Comparison of ENCODE assay signal across 18 cellular contexts in genomic region chr6:47371875-47372255, GRCh38.
A peak's percentile ranks its signal among the peaks of the same experiment; 100 is the strongest.
DNase-seq lines count a peak whose midpoint lies in the region; ATAC-seq and TF ChIP-seq lines count a peak whose summit lies in the region.
"Had no signal": no experiment of that assay in that cellular context is flagged by ENCODE, and none has a peak within 500 bp of the region (broad histone marks: within the 10 kb centered on the region; RNA-seq: fewer than 3 reads in every experiment).

No MANE protein-coding gene starts in this region.

- no peaks in the 10 kb centered on the region for H3K9me3 ChIP-seq in adipocyte (ENCODE audit: control insufficient read depth, low read length)
- H3K9me3 ChIP-seq: A549, BE2C had no signal

- H3K79me2 ChIP-seq in GM23338 (replicated peaks; ENCODE audit: insufficient read depth) = no peaks in the 10 kb centered on the region

- H3K4me1 Mint-ChIP-seq in GM23338 = peaks cover 11% of the 10 kb centered on the region
- no peaks in the 10 kb centered on the region for H3K4me1 Mint-ChIP-seq in stimulated activated effector memory CD8-positive, alpha-beta T cell treated with anti-CD3 and anti-CD28 coated beads, Interleukin-12 subunit alpha, Interleukin-12 subunit beta, amount 100 ng/mL, for 72 hours

- H3K36me3 Mint-ChIP-seq in GM23338 (ENCODE audit: low read depth) = no peaks in the 10 kb centered on the region; the same call in 2 of the 3 replicates
- no peaks in the 10 kb centered on the region for H3K36me3 Mint-ChIP-seq in stimulated activated effector memory CD8-positive, alpha-beta T cell treated with anti-CD3 and anti-CD28 coated beads, Interleukin-12 subunit alpha, Interleukin-12 subunit beta, amount 100 ng/mL, for 72 hours
- H3K36me3 Mint-ChIP-seq: CD8-positive, alpha-beta T cell had no signal

- H3K4me1 ChIP-seq in GM23338 (ENCODE audit: insufficient read depth) = peaks cover 9% of the 10 kb centered on the region; the same call in 1 of the 2 replicates
- H3K4me1 ChIP-seq in adipocyte (ENCODE audit: control insufficient read depth, insufficient read depth, low read length) = peaks cover 16% of the 10 kb centered on the region
- H3K4me1 ChIP-seq: A549, BE2C had no signal

- no peaks in the 10 kb centered on the region; the same call in 1 of the 2 replicates for H3K36me3 ChIP-seq in GM23338 (ENCODE audit: insufficient read depth)
- H3K36me3 ChIP-seq in adipocyte (ENCODE audit: control insufficient read depth, insufficient read depth, low read length, severe bottlenecking) = no peaks in the 10 kb centered on the region
- H3K36me3 ChIP-seq: BE2C had no signal

- peak overlapping the region; percentile 23 for H3K9ac ChIP-seq in adipocyte (ENCODE audit: low read length)

- H4K20me1 ChIP-seq in GM23338 (replicated peaks; ENCODE audit: insufficient read depth) = no peaks in the 10 kb centered on the region

- H2AFZ ChIP-seq in GM23338 = peak overlapping the region; percentile 89

- DNase-seq in GM23338 (ENCODE audit: low spot score) (no peak), adipocyte (ENCODE audit: low read depth) (no peak), NCI-H69 (lab: John Stamatoyannopoulos, UW) (no peak)
- DNase-seq in stimulated activated effector memory CD8-positive, alpha-beta T cell treated with anti-CD3 and anti-CD28 coated beads, Interleukin-12 subunit alpha, Interleukin-12 subunit beta, amount 100 ng/mL, for 72 hours (ENCODE audit: low spot score in 2 of 2) = no peak
- no peak for DNase-seq in stimulated activated CD4-positive, alpha-beta T cell treated with anti-CD3 and anti-CD28 coated beads, Interleukin-1b, Interleukin-23, amount 100 ng/mL, for 48 hours
- DNase-seq: BE2C; CD8-positive, alpha-beta T cell; COR-L47; DND-41; GDM1; GOT3; HCEC 1CT; HFFc6; IMR-90 had no signal

- H3K9me2 ChIP-seq in GM23338 (ENCODE audit: insufficient read depth) = peaks cover 5% of the 10 kb centered on the region; the same call in 1 of the 2 replicates

- ATAC-seq in GM23338 (peak; percentile 26), HG03521 (IDR thresholded peaks at IDR 0.05; ENCODE audit: unreplicated experiment) (no peak)
- ATAC-seq in stimulated activated effector memory CD8-positive, alpha-beta T cell treated with anti-CD3 and anti-CD28 coated beads, Interleukin-12 subunit alpha, Interleukin-12 subunit beta, amount 100 ng/mL, for 72 hours = peak; percentile 36
- ATAC-seq: A549; CD8-positive, alpha-beta T cell had no signal

- TF ChIP-seq CTCF in 22Rv1 (IDR thresholded peaks at IDR 0.05) = no peak
- TF ChIP-seq CTCF in GM23338 (conservative IDR thresholded peaks at IDR 0.05; ENCODE audit: low read depth in 2 of 2) = no peak

- no peaks in the 10 kb centered on the region; the same call in 2 of the 3 replicates for H3K9me3 Mint-ChIP-seq in GM23338
- H3K9me3 Mint-ChIP-seq in stimulated activated effector memory CD8-positive, alpha-beta T cell treated with anti-CD3 and anti-CD28 coated beads, Interleukin-12 subunit alpha, Interleukin-12 subunit beta, amount 100 ng/mL, for 72 hours = no peaks in the 10 kb centered on the region
- H3K9me3 Mint-ChIP-seq: CD8-positive, alpha-beta T cell had no signal

- no peaks in the 10 kb centered on the region for H3F3A ChIP-seq in GM23338 (replicated peaks; ENCODE audit: low read depth)

- peak overlapping the region; percentile 46; the same call in 1 of the 2 replicates for H3K4me2 ChIP-seq in GM23338
- H3K4me2 ChIP-seq: A549 had no signal

- H3K4me3 Mint-ChIP-seq in GM23338 = no peak overlapping the region
- H3K4me3 Mint-ChIP-seq in stimulated activated effector memory CD8-positive, alpha-beta T cell treated with anti-CD3 and anti-CD28 coated beads, Interleukin-12 subunit alpha, Interleukin-12 subunit beta, amount 100 ng/mL, for 72 hours = no peak overlapping the region
- H3K4me3 Mint-ChIP-seq: CD8-positive, alpha-beta T cell; HFFc6 had no signal

- no peaks in the 10 kb centered on the region for H3K27me3 Mint-ChIP-seq in GM23338 (ENCODE audit: insufficient read depth, low read depth, poor library complexity)

- no peak overlapping the region for H3K4me3 ChIP-seq in GM23338
- H3K4me3 ChIP-seq in adipocyte (ENCODE audit: low read length) = no peak overlapping the region
- H3K4me3 ChIP-seq: A549 had no signal

- no peaks in the 10 kb centered on the region for H3K27me3 ChIP-seq in GM23338 (ENCODE audit: insufficient read depth)
- no peaks in the 10 kb centered on the region for H3K27me3 ChIP-seq in adipocyte (replicated peaks; ENCODE audit: control insufficient read depth, insufficient read depth, low read length)
- H3K27me3 ChIP-seq: BE2C had no signal

- no peak overlapping the region for H3K27ac Mint-ChIP-seq in GM23338
- no peak overlapping the region for H3K27ac Mint-ChIP-seq in stimulated activated effector memory CD8-positive, alpha-beta T cell treated with anti-CD3 and anti-CD28 coated beads, Interleukin-12 subunit alpha, Interleukin-12 subunit beta, amount 100 ng/mL, for 72 hours
- H3K27ac Mint-ChIP-seq: CD8-positive, alpha-beta T cell; HFFc6 had no signal

- H3K27ac ChIP-seq in 22Rv1 = peak overlapping the region; percentile 91
- no peak overlapping the region; the same call in 1 of the 2 replicates for H3K27ac ChIP-seq in GM23338 (ENCODE audit: low read depth)
- H3K27ac ChIP-seq: A549, C4-2B had no signal

TF ChIP-seq in GM23338, 12 proteins besides CTCF, POLR2A, EP300 and RAD21:
- TF ChIP-seq POLR2AphosphoS5 (IDR thresholded peaks at IDR 0.05; ENCODE audit: low read depth) (no peak), EZH2phosphoT487 (IDR thresholded peaks at IDR 0.05; ENCODE audit: unreplicated experiment) (no peak), CREB1 (CRISPR knock-in tag; IDR thresholded peaks at IDR 0.05; ENCODE audit: low read depth) (no peak)
